In genomic region chr3:184602406-184603155, GRCh38 we compare ENCODE assay signal across 10 cellular contexts. TPM values are rescaled to one million over a fixed set of nuclear protein-coding genes. Genes with fewer than 3 reads are reported as not detected.
DNase-seq lines count a peak whose midpoint lies in the region; ATAC-seq, FAIRE-seq and TF ChIP-seq lines count a peak whose summit lies in the region.
"Had no signal": no experiment of that assay in that cellular context is flagged by ENCODE, and none has a peak within 500 bp of the region (broad histone marks: within the 10 kb centered on the region; RNA-seq: fewer than 3 reads in every experiment).

No MANE protein-coding gene starts in this region.

- H3K9ac ChIP-seq in keratinocyte (ENCODE audit: control insufficient read depth, extremely low read depth, insufficient read depth, low read length): peak overlapping the region; percentile 58

- 34 to 42% (median 39%) methylated on average over 11 of the region's 11 CpGs for WGBS in adrenal gland, 4 donors

- dilution Hi-C loops in keratinocyte (cut with MboI; ENCODE audit: extremely low pct_ligation_motif_present, low sequenced_read_pairs): no loop called here

- H3K4me1 Mint-ChIP-seq in stimulated activated naive B cell treated with anti-CD40 and anti-IgM and Interleukin-4, amounts not matched to agents 10 μg/mL and 1 μg/mL and 100 μg/mL, for 72 hours: peaks cover 18 to 24% of the 10 kb centered on the region in 2 donors
- H3K4me1 Mint-ChIP-seq in activated T-helper 1 cell treated with anti-CD3 and anti-CD28 coated beads, Interleukin-12 subunit alpha, Interleukin-12 subunit beta, Interleukin-2, Interleukin-4 antibody, amounts not matched to agents 30 ng/mL and 10 ng/mL and 1 ng/mL, durations not matched to agents 14 hours and 24 hours and 36 hours (ENCODE audit: low read depth): no peaks in the 10 kb centered on the region

- TF ChIP-seq CTCF in adrenal gland (IDR thresholded peaks at IDR 0.05) (no peak), keratinocyte (optimal IDR thresholded peaks at IDR 0.05 in 1 of 3, IDR thresholded peaks at IDR 0.05 in 1 of 3, conservative IDR thresholded peaks at IDR 0.05 in 1 of 3; ENCODE audit: extremely low read depth in 1 of 3, insufficient read depth in 2 of 3, low read length in 3 of 3) (no peak)

- H3K27ac Mint-ChIP-seq in stimulated activated naive B cell treated with anti-CD40 and anti-IgM and Interleukin-4, amounts not matched to agents 10 μg/mL and 1 μg/mL and 100 μg/mL, for 72 hours: no peak overlapping the region
- no peak overlapping the region for H3K27ac Mint-ChIP-seq in activated T-helper 1 cell treated with anti-CD3 and anti-CD28 coated beads, Interleukin-12 subunit alpha, Interleukin-12 subunit beta, Interleukin-2, Interleukin-4 antibody, amounts not matched to agents 30 ng/mL and 10 ng/mL and 1 ng/mL, durations not matched to agents 14 hours and 24 hours and 36 hours

- peak overlapping the region; percentile 67 for H3K4me2 ChIP-seq in keratinocyte (ENCODE audit: control insufficient read depth, extremely low read depth, insufficient read depth, low read depth, low read length)

- DNase-seq in NCI-H748 (lab: John Stamatoyannopoulos, UW; ENCODE audit: unreplicated experiment): peak; percentile 4
- DNase-seq in NCI-H748 treated with DMSO at 0.1 percent for 48 hours (lab: John Stamatoyannopoulos, UW): no peak
- peak in 3 of 7 donors; percentile 38 to 50 (median 46) for DNase-seq in adrenal gland
- DNase-seq in keratinocyte (ENCODE audit: low read depth, low spot score): peak; percentile 49
- no peak for DNase-seq in stimulated activated naive B cell treated with anti-CD40 and anti-IgM and Interleukin-4, amounts not matched to agents 10 μg/mL and 1 μg/mL and 100 μg/mL, for 72 hours
- no peak for DNase-seq in activated T-cell treated with anti-CD3 and anti-CD28 coated beads, Interleukin-2, amount 50 U/mL, for 48 hours
- DNase-seq in activated T-helper 1 cell treated with anti-CD3 and anti-CD28 coated beads, Interleukin-12 subunit alpha, Interleukin-12 subunit beta, Interleukin-2, Interleukin-4 antibody, amounts not matched to agents 30 ng/mL and 10 ng/mL and 1 ng/mL, durations not matched to agents 14 hours and 24 hours and 36 hours (ENCODE audit: low spot score): no peak
- no peak for DNase-seq in germinal center (ENCODE audit: low spot score)
- DNase-seq: midbrain, NCI-H2107 had no signal

- TF ChIP-seq POLR2A in adrenal gland (IDR thresholded peaks at IDR 0.05): no peak

- H3K9me1 ChIP-seq in keratinocyte (ENCODE audit: control insufficient read depth, extremely low read depth, insufficient read depth, low read length): no peaks in the 10 kb centered on the region

- H3K36me3 Mint-ChIP-seq in stimulated activated naive B cell treated with anti-CD40 and anti-IgM and Interleukin-4, amounts not matched to agents 10 μg/mL and 1 μg/mL and 100 μg/mL, for 72 hours: no peaks in the 10 kb centered on the region
- no peaks in the 10 kb centered on the region for H3K36me3 Mint-ChIP-seq in activated T-helper 1 cell treated with anti-CD3 and anti-CD28 coated beads, Interleukin-12 subunit alpha, Interleukin-12 subunit beta, Interleukin-2, Interleukin-4 antibody, amounts not matched to agents 30 ng/mL and 10 ng/mL and 1 ng/mL, durations not matched to agents 14 hours and 24 hours and 36 hours (ENCODE audit: low read depth)

- H3K9me3 Mint-ChIP-seq in stimulated activated naive B cell treated with anti-CD40 and anti-IgM and Interleukin-4, amounts not matched to agents 10 μg/mL and 1 μg/mL and 100 μg/mL, for 72 hours: no peaks in the 10 kb centered on the region
- H3K9me3 Mint-ChIP-seq in activated T-helper 1 cell treated with anti-CD3 and anti-CD28 coated beads, Interleukin-12 subunit alpha, Interleukin-12 subunit beta, Interleukin-2, Interleukin-4 antibody, amounts not matched to agents 30 ng/mL and 10 ng/mL and 1 ng/mL, durations not matched to agents 14 hours and 24 hours and 36 hours: no peaks in the 10 kb centered on the region

- H3K4me1 ChIP-seq in adrenal gland (replicated peaks in 1 of 2): peaks cover 28 to 34% of the 10 kb centered on the region in 2 donors
- peaks cover 32% of the 10 kb centered on the region for H3K4me1 ChIP-seq in keratinocyte (ENCODE audit: control insufficient read depth, extremely low read depth, insufficient read depth, low read length)

- no peaks in the 10 kb centered on the region for H4K20me1 ChIP-seq in keratinocyte (ENCODE audit: control insufficient read depth, extremely low read depth, insufficient read depth, low read length)

- no peak for ATAC-seq in stimulated activated naive B cell treated with anti-CD40 and anti-IgM and Interleukin-4, amounts not matched to agents 10 μg/mL and 1 μg/mL and 100 μg/mL, for 72 hours (replicated peaks)

- no peak overlapping the region for H3K4me3 ChIP-seq in adrenal gland
- peak overlapping the region in 2 of 3 experiments; percentile 15 to 27 for H3K4me3 ChIP-seq in keratinocyte (ENCODE audit: control insufficient read depth in 2 of 3, extremely low read depth in 1 of 3, insufficient read depth in 2 of 3, low read depth in 1 of 3, low read length in 3 of 3)

- H3K27me3 ChIP-seq in adrenal gland: no peaks in the 10 kb centered on the region
- peaks cover 13% of the 10 kb centered on the region for H3K27me3 ChIP-seq in keratinocyte (ENCODE audit: control insufficient read depth, extremely low read depth, insufficient read depth, low read length)

- intact Hi-C loops in adrenal gland (cut with DNase I): no loop called here
- intact Hi-C loops in activated T-helper 1 cell treated with anti-CD3 and anti-CD28 coated beads, Interleukin-12 subunit alpha, Interleukin-12 subunit beta, Interleukin-2, Interleukin-4 antibody, amounts not matched to agents 30 ng/mL and 10 ng/mL and 1 ng/mL, durations not matched to agents 14 hours and 24 hours and 36 hours (cut with micrococcal nuclease): no loop called here

- peak; percentile 62 for FAIRE-seq in keratinocyte (lab: Jason Lieb, UNC)

- no peaks in the 10 kb centered on the region for H3K36me3 ChIP-seq in adrenal gland (replicated peaks in 1 of 2)
- no peaks in the 10 kb centered on the region for H3K36me3 ChIP-seq in keratinocyte (ENCODE audit: control insufficient read depth in 2 of 2, extremely low read depth in 1 of 2, insufficient read depth in 2 of 2, low read length in 2 of 2)

- peak overlapping the region; percentile 37 to 54 for H3K4me3 Mint-ChIP-seq in stimulated activated naive B cell treated with anti-CD40 and anti-IgM and Interleukin-4, amounts not matched to agents 10 μg/mL and 1 μg/mL and 100 μg/mL, for 72 hours
- H3K4me3 Mint-ChIP-seq in activated T-helper 1 cell treated with anti-CD3 and anti-CD28 coated beads, Interleukin-12 subunit alpha, Interleukin-12 subunit beta, Interleukin-2, Interleukin-4 antibody, amounts not matched to agents 30 ng/mL and 10 ng/mL and 1 ng/mL, durations not matched to agents 14 hours and 24 hours and 36 hours: no peak overlapping the region

- H3K27me3 Mint-ChIP-seq in stimulated activated naive B cell treated with anti-CD40 and anti-IgM and Interleukin-4, amounts not matched to agents 10 μg/mL and 1 μg/mL and 100 μg/mL, for 72 hours: peaks cover 62 to 64% of the 10 kb centered on the region in 2 donors
- H3K27me3 Mint-ChIP-seq in activated T-helper 1 cell treated with anti-CD3 and anti-CD28 coated beads, Interleukin-12 subunit alpha, Interleukin-12 subunit beta, Interleukin-2, Interleukin-4 antibody, amounts not matched to agents 30 ng/mL and 10 ng/mL and 1 ng/mL, durations not matched to agents 14 hours and 24 hours and 36 hours (ENCODE audit: insufficient read depth): peaks cover 60% of the 10 kb centered on the region

- H3K27ac ChIP-seq in adrenal gland (peak overlapping the region in 4 of 5 donors; percentile 3 to 61 (median 50)), keratinocyte (ENCODE audit: control insufficient read depth, insufficient read depth, low read length) (no peak overlapping the region)

- no peaks in the 10 kb centered on the region for H3K79me2 ChIP-seq in keratinocyte (ENCODE audit: control insufficient read depth, insufficient read depth, low read length)

- H2AFZ ChIP-seq in keratinocyte (ENCODE audit: control insufficient read depth, low read length): peak overlapping the region; percentile 61

- H3K9me3 ChIP-seq in adrenal gland (replicated peaks in 1 of 3) (no peaks in the 10 kb centered on the region), keratinocyte (ENCODE audit: control insufficient read depth, low read depth, low read length) (no peaks in the 10 kb centered on the region)

RNA-seq across cellular contexts. Expression of gene EPHB3, which starts 41.0 kb away (rescaled TPM):
- 1 to 10 TPM in 5 of 8 donors, under 1 TPM in 3; 0.52 to 3.1 (median 1.3) TPM for total RNA-seq in adrenal gland
- polyA plus RNA-seq in adrenal gland: 1 to 10 TPM in 2 of 3 donors, under 1 TPM in 1; 0.29 to 1.2 (median 1.0) TPM
- polyA plus RNA-seq in keratinocyte: 2.2 to 6.7 TPM (median 3.7 TPM) in 3 replicates
- polyA plus RNA-seq in keratinocyte (2011; ENCODE audit: low read depth): 13.7 TPM
- polyA plus RNA-seq in keratinocyte (2011; cell fraction: cytosol; rRNA removed): 1.3 and 3.2 TPM in 2 replicates
- polyA plus RNA-seq in keratinocyte (2011; cell fraction: nucleus; rRNA removed): 21.1 and 21.6 TPM in 2 replicates
- polyA plus RNA-seq in keratinocyte (2012; ENCODE audit: low replicate concordance): 8.3 and 66.7 TPM in 2 replicates
- polyA minus RNA-seq in keratinocyte: 8.0 to 36.6 TPM (median 14.7 TPM) in 3 replicates
- polyA minus RNA-seq in keratinocyte (2011; cell fraction: cytosol; rRNA and poly(A)+ RNA removed): 7.1 TPM
- polyA minus RNA-seq in keratinocyte (2011; cell fraction: nucleus; rRNA and poly(A)+ RNA removed): 28.8 and 31.2 TPM in 2 replicates
- 0.31 TPM in 1 of 2 replicates, not detected in the other for total RNA-seq in activated T-helper 1 cell treated with anti-CD3 and anti-CD28 coated beads, Interleukin-12 subunit alpha, Interleukin-12 subunit beta, Interleukin-2, Interleukin-4 antibody, amounts not matched to agents 30 ng/mL and 10 ng/mL and 1 ng/mL, durations not matched to agents 14 hours and 24 hours and 36 hours

Comparison
In these comparisons a context has a peak if more than half of its experiments do, and no peak if none do; other contexts are left out.
1. DNase-seq: peak in NCI-H748 (single experiment) and keratinocyte (single experiment); none in NCI-H748 treated with DMSO at 0.1 percent for 48 hours (single experiment), stimulated activated naive B cell treated with anti-CD40 and anti-IgM and Interleukin-4, amounts not matched to agents 10 μg/mL and 1 μg/mL and 100 μg/mL, for 72 hours (single experiment), activated T-cell treated with anti-CD3 and anti-CD28 coated beads, Interleukin-2, amount 50 U/mL, for 48 hours (0 of 2), activated T-helper 1 cell treated with anti-CD3 and anti-CD28 coated beads, Interleukin-12 subunit alpha, Interleukin-12 subunit beta, Interleukin-2, Interleukin-4 antibody, amounts not matched to agents 30 ng/mL and 10 ng/mL and 1 ng/mL, durations not matched to agents 14 hours and 24 hours and 36 hours (single experiment) and germinal center (single experiment).
2. H3K4me3 ChIP-seq: peak in keratinocyte (2 of 3); none in adrenal gland (0 of 4).